9 cellular contexts compared by ENCODE assay signal in the genomic region with DNA sequence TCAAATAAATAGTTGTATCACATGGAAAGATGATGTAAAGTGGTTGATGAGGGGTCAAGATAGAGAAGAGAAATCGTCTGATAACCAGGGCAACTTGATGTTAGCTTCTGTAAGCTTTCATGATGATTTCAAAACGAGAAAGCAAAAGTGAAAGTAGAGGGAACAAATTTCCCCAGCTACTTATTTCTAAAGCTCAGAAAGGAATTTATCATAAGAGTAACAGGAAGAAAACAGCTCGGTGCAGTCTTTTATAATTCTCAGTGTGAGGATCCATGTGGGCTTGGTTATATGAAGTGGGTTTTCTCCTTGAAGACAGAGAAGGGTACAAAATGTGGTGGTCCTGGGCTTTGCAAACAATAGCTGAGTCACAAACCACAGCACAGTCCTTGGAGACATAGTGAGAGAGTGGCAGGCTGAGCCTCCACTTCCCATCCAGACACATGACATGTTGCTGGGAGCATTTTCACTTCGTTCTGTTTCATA. TPM values are rescaled to one million over a fixed set of nuclear protein-coding genes. Genes with fewer than 3 reads are reported as not detected.
DNase-seq lines count a peak whose midpoint lies in the region; ATAC-seq and TF ChIP-seq lines count a peak whose summit lies in the region.
"Had no signal": no experiment of that assay in that cellular context is flagged by ENCODE, and none has a peak within 500 bp of the region (broad histone marks: within the 10 kb centered on the region; RNA-seq: fewer than 3 reads in every experiment).

No MANE protein-coding gene starts in this region.

- 18 to 30% methylated on average over 4 of the region's 4 CpGs for WGBS in heart right ventricle, 2 donors

- H3K27ac Mint-ChIP-seq in endothelial cell (ENCODE audit: unreplicated experiment), result no peak overlapping the region

- no peaks in the 10 kb centered on the region for H3K27me3 Mint-ChIP-seq in endothelial cell (ENCODE audit: unreplicated experiment)

- H3K27ac ChIP-seq in heart right ventricle, result peak overlapping the region in 8 of 10 donors; percentile 15 to 79 (median 60)
- H3K27ac ChIP-seq in SJCRH30, result no peak overlapping the region
- peak overlapping the region in 1 of 2 donors; percentile 43 for H3K27ac ChIP-seq in thoracic aorta
- H3K27ac ChIP-seq: cardiac muscle cell had no signal

- H3K4me3 Mint-ChIP-seq in endothelial cell (ENCODE audit: unreplicated experiment), result no peak overlapping the region

- H3K4me1 Mint-ChIP-seq in endothelial cell (ENCODE audit: unreplicated experiment), result no peaks in the 10 kb centered on the region

- intact Hi-C loops in heart right ventricle (cut with DNase I), result loop anchor here in 2 of 10 donors (2.0 to 5.0 kb wide), 2 partner anchors 26 to 755 kb away; no protein-coding TSS in a partner anchor
- intact Hi-C loops in left ventricle myocardium superior (cut with micrococcal nuclease), result no loop called here

- DNase-seq in heart right ventricle (no peak), left ventricle myocardium superior (no peak), SJCRH30 (no peak), foreskin fibroblast (peak in 1 of 2 donors; percentile 32), thoracic aorta (ENCODE audit: low spot score) (no peak), endothelial cell (ENCODE audit: low spot score) (no peak)
- no peak for DNase-seq in stimulated activated CD4-positive, alpha-beta T cell treated with anti-CD3 and anti-CD28 coated beads, Interleukin-4, amount 100 ng/mL, for 24 hours

- H3K9me3 ChIP-seq in heart right ventricle (no peaks in the 10 kb centered on the region), SJCRH30 (replicated peaks) (no peaks in the 10 kb centered on the region), thoracic aorta (no peaks in the 10 kb centered on the region)

- H3K36me3 ChIP-seq in heart right ventricle (no peaks in the 10 kb centered on the region), SJCRH30 (no peaks in the 10 kb centered on the region), thoracic aorta (no peaks in the 10 kb centered on the region)
- H3K36me3 ChIP-seq: cardiac muscle cell had no signal

- H3K36me3 Mint-ChIP-seq in endothelial cell (ENCODE audit: low read depth, unreplicated experiment), result no peaks in the 10 kb centered on the region

- no peaks in the 10 kb centered on the region for H3K9me3 Mint-ChIP-seq in endothelial cell (ENCODE audit: unreplicated experiment)

- no peak for ATAC-seq in heart right ventricle
- ATAC-seq in left ventricle myocardium superior, result no peak
- peak; percentile 76 for ATAC-seq in HG02678 (IDR thresholded peaks at IDR 0.05; ENCODE audit: unreplicated experiment)
- ATAC-seq in thoracic aorta (ENCODE audit: insufficient number of reproducible peaks, low FRiP score, low read depth), result no peak

- H3K4me3 ChIP-seq in heart right ventricle, result peak overlapping the region in 8 of 10 donors; percentile 9 to 42 (median 34)
- H3K4me3 ChIP-seq in SJCRH30, result peak overlapping the region; percentile 28
- H3K4me3 ChIP-seq in foreskin fibroblast (ENCODE audit: low read depth in 1 of 2, low read length in 2 of 2), result peak overlapping the region; percentile 29 to 46
- H3K4me3 ChIP-seq in thoracic aorta, result peak overlapping the region; percentile 60
- H3K4me3 ChIP-seq: cardiac muscle cell had no signal

- H3K27me3 ChIP-seq in heart right ventricle (peaks cover 0 to 7% (median 0%) of the 10 kb centered on the region in 7 donors), SJCRH30 (no peaks in the 10 kb centered on the region), thoracic aorta (replicated peaks; ENCODE audit: insufficient read depth) (no peaks in the 10 kb centered on the region)
- H3K27me3 ChIP-seq: cardiac muscle cell had no signal

- peaks cover 0 to 9% (median 0%) of the 10 kb centered on the region in 9 donors for H3K4me1 ChIP-seq in heart right ventricle
- no peaks in the 10 kb centered on the region for H3K4me1 ChIP-seq in SJCRH30
- H3K4me1 ChIP-seq in thoracic aorta (ENCODE audit: control insufficient read depth in 1 of 2, low read depth in 2 of 2), result no peaks in the 10 kb centered on the region

- TF ChIP-seq CTCF in heart right ventricle (IDR thresholded peaks at IDR 0.05) (no peak), foreskin fibroblast (IDR thresholded peaks at IDR 0.05; ENCODE audit: low read depth, low read length) (no peak), thoracic aorta (IDR thresholded peaks at IDR 0.05) (no peak), endothelial cell (IDR thresholded peaks at IDR 0.05; ENCODE audit: unreplicated experiment) (no peak)

RNA-seq across cellular contexts. Expression of a gene that starts 32.1 kb away (rescaled TPM):
- not detected for total RNA-seq in heart right ventricle
- not detected for polyA plus RNA-seq in heart right ventricle
- total RNA-seq in left ventricle myocardium superior, result not detected
- total RNA-seq in SJCRH30 (2014; rRNA removed; shearing (Covaris generic)), result not detected in 2 replicates
- total RNA-seq in thoracic aorta, result not detected
- not detected for total RNA-seq in endothelial cell (ENCODE audit: unreplicated experiment)
